1 cellular context compared by ENCODE assay signal in genomic region chr3:52483577-52484495, GRCh38.
TF ChIP-seq lines count a peak whose summit lies in the region.

No MANE protein-coding gene starts in this region.

TF ChIP-seq in K562, 482 proteins besides CTCF, POLR2A, EP300 and RAD21:
- TF ChIP-seq NR2C1 (IDR thresholded peaks at IDR 0.05) (no peak), NR2C1 (tag; IDR thresholded peaks at IDR 0.05) (no peak), FOXJ2 (tag; IDR thresholded peaks at IDR 0.05) (no peak)
